13 cellular contexts compared by ENCODE assay signal in the genomic region with DNA sequence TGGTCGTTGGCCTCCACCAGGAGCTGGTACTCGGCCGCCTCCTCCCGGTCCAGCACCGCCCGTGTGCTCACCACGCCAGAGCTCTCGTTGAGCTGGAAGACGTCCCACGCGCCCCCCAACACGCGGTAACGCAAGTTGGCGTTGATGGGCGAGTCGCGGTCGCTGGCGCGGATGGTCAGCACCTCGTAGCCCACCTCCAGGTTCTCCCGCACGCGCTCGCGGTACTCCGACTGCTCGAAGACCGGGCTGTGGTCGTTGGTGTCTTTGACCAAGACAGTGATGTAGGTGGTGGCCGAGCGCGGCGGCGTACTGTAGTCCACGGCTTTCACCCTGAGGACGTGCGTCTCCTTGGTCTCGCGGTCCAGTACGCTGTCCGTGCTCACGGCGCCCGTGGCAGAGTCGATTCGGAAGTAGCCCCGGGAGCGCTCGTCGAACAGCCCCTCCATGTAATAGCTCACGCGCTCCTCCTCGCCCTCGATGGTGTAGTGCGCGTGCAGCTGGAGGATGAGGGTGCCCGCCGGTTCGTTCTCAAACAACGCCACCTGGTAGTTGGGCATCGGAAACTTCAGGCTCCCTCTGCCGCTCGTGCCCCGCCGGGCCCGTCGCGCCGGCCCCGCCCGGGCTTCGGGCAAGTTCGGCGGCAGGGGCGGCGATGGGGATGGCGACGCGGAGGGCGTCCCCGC. TPM values are rescaled to one million over a fixed set of nuclear protein-coding genes. Genes with fewer than 3 reads are reported as not detected.
DNase-seq lines count a peak whose midpoint lies in the region; ATAC-seq and TF ChIP-seq lines count a peak whose summit lies in the region.
"Had no signal": no experiment of that assay in that cellular context is flagged by ENCODE, and none has a peak within 500 bp of the region (broad histone marks: within the 10 kb centered on the region; RNA-seq: fewer than 3 reads in every experiment).

No MANE protein-coding gene starts in this region.

- H3K27ac Mint-ChIP-seq in activated naive CD4-positive, alpha-beta T cell treated with anti-CD3 and anti-CD28 coated beads, Interleukin-2, amount 50 U/mL, for 24 hours: peak overlapping the region; percentile 23
- no peak overlapping the region for H3K27ac Mint-ChIP-seq in MCF 10A (ENCODE audit: low read depth, unreplicated experiment)

- peaks cover 11% of the 10 kb centered on the region for H3K4me1 Mint-ChIP-seq in activated naive CD4-positive, alpha-beta T cell treated with anti-CD3 and anti-CD28 coated beads, Interleukin-2, amount 50 U/mL, for 24 hours
- H3K4me1 Mint-ChIP-seq in MCF 10A (ENCODE audit: insufficient read depth, unreplicated experiment): peaks cover 31% of the 10 kb centered on the region

- intact Hi-C loops in MCF 10A (cut with micrococcal nuclease): no loop called here

- WGBS in upper lobe of left lung, 2 donors: 70 to 90% methylated on average over 55 to 82 of the region's 83 CpGs

- POLR2A ChIA-PET in MCF 10A (lab: Yijun Ruan, JAX): interaction anchor here (0.6 to 7.5 kb wide), 2 partner anchors 9 to 22 kb away, joined by 4 to 69 read pairs; no protein-coding TSS in a partner anchor

- H3K27me3 ChIP-seq in kidney epithelial cell (ENCODE audit: control insufficient read depth, insufficient read depth, low read length) (no peaks in the 10 kb centered on the region), upper lobe of left lung (peaks cover 0 to 32% (median 6%) of the 10 kb centered on the region in 4 donors)

- DNase-seq in activated naive CD4-positive, alpha-beta T cell treated with anti-CD3 and anti-CD28 coated beads, Interleukin-2, amount 50 U/mL, for 16 hours: no peak
- DNase-seq in MCF 10A (ENCODE audit: unreplicated experiment): no peak
- DNase-seq in kidney epithelial cell (ENCODE audit: low read depth): no peak
- DNase-seq in upper lobe of left lung: peak in 1 of 2 donors; percentile 86
- no peak for DNase-seq in NCI-H510A (lab: John Stamatoyannopoulos, UW)
- DNase-seq in germinal center (ENCODE audit: low spot score): no peak
- no peak for DNase-seq in KG1 (lab: John Stamatoyannopoulos, UW)
- DNase-seq: activated CD4-positive, alpha-beta T cell treated with anti-CD3 and anti-CD28 coated beads for 48 hours; activated effector memory CD4-positive, alpha-beta T cell treated with Interleukin-2 at 50 U/mL for 16 hours; small intestine; SW 1271 had no signal

- peaks cover 6 to 64% (median 36%) of the 10 kb centered on the region in 4 donors for H3K4me1 ChIP-seq in upper lobe of left lung

- H3K36me3 Mint-ChIP-seq in activated naive CD4-positive, alpha-beta T cell treated with anti-CD3 and anti-CD28 coated beads, Interleukin-2, amount 50 U/mL, for 24 hours: no peaks in the 10 kb centered on the region
- peaks cover 20% of the 10 kb centered on the region for H3K36me3 Mint-ChIP-seq in MCF 10A (ENCODE audit: insufficient read depth, unreplicated experiment)

- H3K36me3 ChIP-seq in kidney epithelial cell (ENCODE audit: control insufficient read depth, insufficient read depth, low read length) (peaks cover 5% of the 10 kb centered on the region), upper lobe of left lung (no peaks in the 10 kb centered on the region)
- H3K36me3 ChIP-seq: thoracic aorta had no signal

- no peak for TF ChIP-seq POLR2A in upper lobe of left lung (IDR thresholded peaks at IDR 0.05)

- H3K9me3 ChIP-seq in upper lobe of left lung: no peaks in the 10 kb centered on the region
- H3K9me3 ChIP-seq: thoracic aorta had no signal

- H3K27ac ChIP-seq in upper lobe of left lung: no peak overlapping the region
- H3K27ac ChIP-seq: thoracic aorta had no signal

- peaks cover 19% of the 10 kb centered on the region for H3K27me3 Mint-ChIP-seq in activated naive CD4-positive, alpha-beta T cell treated with anti-CD3 and anti-CD28 coated beads, Interleukin-2, amount 50 U/mL, for 24 hours
- H3K27me3 Mint-ChIP-seq in MCF 10A (ENCODE audit: insufficient read depth, unreplicated experiment): no peaks in the 10 kb centered on the region

- ATAC-seq in upper lobe of left lung (ENCODE audit: low FRiP score in 2 of 2): no peak

- H3K4me3 Mint-ChIP-seq in activated naive CD4-positive, alpha-beta T cell treated with anti-CD3 and anti-CD28 coated beads, Interleukin-2, amount 50 U/mL, for 24 hours: no peak overlapping the region
- peak overlapping the region; percentile 25 for H3K4me3 Mint-ChIP-seq in MCF 10A (ENCODE audit: unreplicated experiment)

- CTCF ChIA-PET in MCF 10A (lab: Yijun Ruan, JAX): interaction anchor here (0.9 kb wide), 1 partner anchor 414 kb away, joined by 4 read pairs; no protein-coding TSS in a partner anchor

- H3K4me3 ChIP-seq in kidney epithelial cell (ENCODE audit: low read depth, low read length) (peak overlapping the region; percentile 67), upper lobe of left lung (peak overlapping the region in 3 of 4 donors; percentile 58 to 66 (median 62))
- H3K4me3 ChIP-seq: thoracic aorta had no signal

- H3K9me3 Mint-ChIP-seq in activated naive CD4-positive, alpha-beta T cell treated with anti-CD3 and anti-CD28 coated beads, Interleukin-2, amount 50 U/mL, for 24 hours: no peaks in the 10 kb centered on the region
- H3K9me3 Mint-ChIP-seq in MCF 10A (ENCODE audit: unreplicated experiment): no peaks in the 10 kb centered on the region

- TF ChIP-seq CTCF in MCF 10A (IDR thresholded peaks at IDR 0.05; ENCODE audit: unreplicated experiment): no peak
- no peak for TF ChIP-seq CTCF in kidney epithelial cell (IDR thresholded peaks at IDR 0.05; ENCODE audit: insufficient read depth, low read length, poor library complexity, severe bottlenecking)
- TF ChIP-seq CTCF in upper lobe of left lung (IDR thresholded peaks at IDR 0.05): peak in 1 of 6 experiments; percentile 7

- no peak for TF ChIP-seq EP300 in upper lobe of left lung (IDR thresholded peaks at IDR 0.05)

- BruUV-seq in MCF 10A (replicated peaks; lab: Mats Ljungman, UMichigan): no TSS peak

RNA-seq across cellular contexts. Expression of a gene that starts 1.4 kb away (rescaled TPM):
- total RNA-seq in MCF 10A (2022) (49.1 and 69.2 TPM in 2 replicates), kidney epithelial cell (180 and 210 TPM in 2 replicates), upper lobe of left lung (100 to 1,000 TPM in 2 of 6 donors, 10 to 100 TPM in 4; 45.1 to 145 (median 80.1) TPM)
